8 cellular contexts compared by ENCODE assay signal in the genomic region with DNA sequence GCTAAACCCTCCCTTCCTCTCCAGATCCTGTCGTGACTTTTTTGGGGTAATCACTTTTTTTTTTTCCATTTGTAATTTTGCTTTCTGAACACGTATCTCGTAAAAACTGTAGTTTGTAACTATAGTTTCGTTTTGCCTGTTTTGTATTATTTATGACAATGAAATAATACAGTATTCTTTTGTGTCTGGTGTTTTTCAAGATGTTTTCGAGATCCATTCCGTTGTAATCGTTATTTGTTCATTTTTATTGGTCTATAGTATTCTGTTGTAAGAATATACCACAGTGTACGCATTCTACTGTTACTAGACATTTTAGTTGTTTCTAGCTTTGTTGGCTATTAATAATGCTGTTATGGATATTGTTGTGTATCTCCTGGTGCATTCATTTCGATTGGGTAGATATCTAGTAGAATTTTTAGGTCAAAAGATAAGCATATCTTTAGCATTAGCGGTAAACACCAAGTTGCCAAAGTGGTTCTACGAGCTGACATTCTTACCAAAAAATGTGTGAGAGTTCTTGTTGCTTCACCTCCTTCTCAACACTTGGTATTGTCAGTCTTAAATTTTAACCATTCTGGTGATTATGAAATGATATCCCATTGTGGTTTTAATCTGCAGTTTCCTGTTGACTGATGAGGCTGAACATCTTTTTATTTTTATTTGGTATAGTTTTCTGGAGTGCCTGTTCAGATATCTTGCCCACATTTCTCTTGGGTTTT.
DNase-seq lines count a peak whose midpoint lies in the region; ATAC-seq, FAIRE-seq and TF ChIP-seq lines count a peak whose summit lies in the region.

No MANE protein-coding gene starts in this region.

- peak; percentile 60 for FAIRE-seq in G401.6 (lab: Jason Lieb, UNC)

- H3K9me3 ChIP-seq in PC-9 (ENCODE audit: insufficient read depth, low read depth) (no peaks in the 10 kb centered on the region), esophagus (ENCODE audit: control insufficient read depth in 2 of 2, insufficient read depth in 1 of 2, low read depth in 1 of 2, low read length in 1 of 2) (no peaks in the 10 kb centered on the region), psoas muscle (peaks cover 6% of the 10 kb centered on the region)

- ATAC-seq in psoas muscle (no peak), GM21717 (IDR thresholded peaks at IDR 0.05; ENCODE audit: unreplicated experiment) (no peak), GM21360 (IDR thresholded peaks at IDR 0.05; ENCODE audit: unreplicated experiment) (no peak), GM19467 (IDR thresholded peaks at IDR 0.05; ENCODE audit: unreplicated experiment) (no peak)

- H2AFZ ChIP-seq in PC-9, result peak overlapping the region; percentile 73

- H3K27ac ChIP-seq in PC-9 (no peak overlapping the region), esophagus (ENCODE audit: low read depth in 2 of 2, low read length in 1 of 2) (no peak overlapping the region), psoas muscle (peak overlapping the region; percentile 16)

- no peaks in the 10 kb centered on the region for H3K9me2 ChIP-seq in PC-9 (ENCODE audit: insufficient read depth)

- peaks cover 5% of the 10 kb centered on the region; the same call in 1 of the 2 replicates for H3K79me2 ChIP-seq in PC-9 (ENCODE audit: low read depth)

- H3K4me3 ChIP-seq in PC-9 (peak overlapping the region; percentile 60), esophagus (ENCODE audit: low read depth in 1 of 2, low read length in 2 of 2) (peak overlapping the region; percentile 73 to 84), psoas muscle (peak overlapping the region; percentile 88)

- H4K20me1 ChIP-seq in PC-9 (ENCODE audit: insufficient read depth), result no peaks in the 10 kb centered on the region

- POLR2A ChIA-PET in PC-9 (lab: Charles Lee; ENCODE audit: unreplicated experiment), result no interaction called here

- H3K27me3 ChIP-seq in PC-9 (ENCODE audit: insufficient read depth, low read depth) (no peaks in the 10 kb centered on the region), esophagus (ENCODE audit: control insufficient read depth in 1 of 2, insufficient read depth in 2 of 2, low read length in 2 of 2) (no peaks in the 10 kb centered on the region), psoas muscle (ENCODE audit: insufficient read depth in 3 of 3, low read length in 2 of 3) (no peaks in the 10 kb centered on the region)

- H3K36me3 ChIP-seq in PC-9 (ENCODE audit: low read depth) (no peaks in the 10 kb centered on the region), esophagus (ENCODE audit: control insufficient read depth in 2 of 2, insufficient read depth in 2 of 2, low read length in 1 of 2) (no peaks in the 10 kb centered on the region), psoas muscle (ENCODE audit: insufficient read depth in 1 of 2, low read depth in 1 of 2) (no peaks in the 10 kb centered on the region)

- intact Hi-C loops in PC-9 (cut with micrococcal nuclease; ENCODE audit: unreplicated experiment) (no loop called here), psoas muscle (cut with DNase I) (loop anchor here in 1 of 2 donors (5.0 kb wide), 1 partner anchor 404 kb away; a partner anchor contains a TSS)

- BruUV-seq in PC-9 (replicated peaks; lab: Mats Ljungman, UMichigan), result no TSS peak

- peak overlapping the region; percentile 77 for H3K4me2 ChIP-seq in PC-9

- WGBS in esophagus, 2 donors, result 45 to 49% methylated on average over 11 of the region's 11 CpGs
- 55 to 60% (median 55%) methylated on average over 11 of the region's 11 CpGs for WGBS in psoas muscle, 3 donors

- CTCF ChIA-PET in PC-9 (lab: Charles Lee), result no interaction called here

- no peaks in the 10 kb centered on the region for H3K4me1 ChIP-seq in PC-9 (replicated peaks; ENCODE audit: insufficient read depth)
- H3K4me1 ChIP-seq in esophagus (ENCODE audit: control insufficient read depth in 2 of 2, insufficient read depth in 2 of 2, low read length in 1 of 2), result no peaks in the 10 kb centered on the region
- H3K4me1 ChIP-seq in psoas muscle, result no peaks in the 10 kb centered on the region

- H3F3A ChIP-seq in PC-9 (ENCODE audit: insufficient read depth, low read depth), result no peaks in the 10 kb centered on the region; the same call in 1 of the 2 replicates

- no peak for TF ChIP-seq CTCF in PC-9 (conservative IDR thresholded peaks at IDR 0.05)
- no peak for TF ChIP-seq CTCF in psoas muscle (IDR thresholded peaks at IDR 0.05)

- DNase-seq in PC-9 (no peak), psoas muscle (no peak), glomerular visceral epithelial cell (ENCODE audit: extremely low spot score) (no peak)
